In the genomic region with DNA sequence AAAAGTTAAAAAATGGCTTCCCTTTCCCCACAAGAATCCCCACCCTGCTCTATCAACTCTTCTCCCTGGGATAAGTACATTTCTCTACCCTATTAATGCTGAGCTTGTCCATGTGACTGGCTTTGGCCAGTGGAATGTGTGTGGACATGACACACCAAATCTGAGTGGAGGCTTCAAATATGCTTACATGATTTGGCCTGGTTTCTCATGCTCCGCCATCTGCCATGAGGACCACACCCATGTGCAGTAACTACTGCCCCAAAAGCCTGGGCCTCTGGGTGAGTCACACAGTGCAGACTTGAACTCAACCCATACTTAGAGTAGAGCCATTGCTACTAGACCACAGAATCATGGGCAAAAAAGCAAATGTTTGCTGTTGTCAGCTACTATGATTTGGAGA, we compare ENCODE assay signal across 1 cellular context.
TF ChIP-seq lines count a peak whose summit lies in the region.

No MANE protein-coding gene starts in this region.

TF ChIP-seq in GM23338, 12 proteins besides CTCF, POLR2A, EP300 and RAD21 (continued from another document):
- no peak for TF ChIP-seq ZNF462 (CRISPR knock-in tag; IDR thresholded peaks at IDR 0.05)
- no peak for TF ChIP-seq CREB1 (CRISPR knock-in tag; IDR thresholded peaks at IDR 0.05; ENCODE audit: low read depth)
- no peak for TF ChIP-seq ZNF114 (CRISPR knock-in tag; IDR thresholded peaks at IDR 0.05)
- TF ChIP-seq EZH2 (IDR thresholded peaks at IDR 0.05; ENCODE audit: low read depth, unreplicated experiment) = no peak
- TF ChIP-seq ETS1 (IDR thresholded peaks at IDR 0.05) = no peak
- no peak for TF ChIP-seq JUNB (IDR thresholded peaks at IDR 0.05; ENCODE audit: unreplicated experiment)
- TF ChIP-seq NANOG (IDR thresholded peaks at IDR 0.05; ENCODE audit: borderline replicate concordance) = no peak
TF ChIP-seq in GM23338: peak in this region for 0.
